ENCODE assay signal across 15 cellular contexts in genomic region chr2:116952254-116952653, GRCh38.
DNase-seq lines count a peak whose midpoint lies in the region; ATAC-seq and TF ChIP-seq lines count a peak whose summit lies in the region.
"Had no signal": no experiment of that assay in that cellular context is flagged by ENCODE, and none has a peak within 500 bp of the region (broad histone marks: within the 10 kb centered on the region; RNA-seq: fewer than 3 reads in every experiment).

No MANE protein-coding gene starts in this region.

- H3K27me3 ChIP-seq in Loucy (ENCODE audit: insufficient read depth, low read length, poor library complexity, severe bottlenecking) (no peaks in the 10 kb centered on the region), mesenchymal stem cell (ENCODE audit: control insufficient read depth in 1 of 2, insufficient read depth in 1 of 2, low read length in 2 of 2) (no peaks in the 10 kb centered on the region)
- H3K27me3 ChIP-seq: gastroesophageal sphincter had no signal

- H4K20me1 ChIP-seq in Loucy (ENCODE audit: insufficient read depth, low read length, poor library complexity, severe bottlenecking), result no peaks in the 10 kb centered on the region

- H4K91ac ChIP-seq in mesenchymal stem cell (ENCODE audit: low read length), result no peak overlapping the region

- no peak overlapping the region for H3K18ac ChIP-seq in mesenchymal stem cell (ENCODE audit: low read depth in 1 of 2, low read length in 2 of 2)

- no peak for TF ChIP-seq CTCF in Calu3 (IDR thresholded peaks at IDR 0.05; ENCODE audit: unreplicated experiment)
- peak; percentile 52 for TF ChIP-seq CTCF in Loucy (conservative IDR thresholded peaks at IDR 0.05; ENCODE audit: low read length)
- TF ChIP-seq CTCF in WTC11 (IDR thresholded peaks at IDR 0.05), result no peak

- H2AFZ ChIP-seq in Loucy (ENCODE audit: low read length), result no peak overlapping the region
- no peak overlapping the region for H2AFZ ChIP-seq in mesenchymal stem cell (ENCODE audit: low read depth, low read length)

- H3K36me3 ChIP-seq in Loucy (ENCODE audit: insufficient read depth, low read length), result no peaks in the 10 kb centered on the region
- H3K36me3 ChIP-seq in mesenchymal stem cell (ENCODE audit: control insufficient read depth in 1 of 2, insufficient read depth in 2 of 2, low read depth in 1 of 2, low read length in 2 of 2), result no peaks in the 10 kb centered on the region
- H3K36me3 ChIP-seq: gastroesophageal sphincter, HAP-1 had no signal

- H3K9ac ChIP-seq in Loucy (ENCODE audit: low read depth, low read length, poor library complexity, severe bottlenecking) (no peak overlapping the region), mesenchymal stem cell (ENCODE audit: low read length) (no peak overlapping the region)

- no peak overlapping the region for H2BK120ac ChIP-seq in mesenchymal stem cell (ENCODE audit: low read depth, low read length)

- H3K4me3 ChIP-seq in Loucy (ENCODE audit: low read length, poor library complexity, severe bottlenecking) (no peak overlapping the region), mesenchymal stem cell (ENCODE audit: insufficient read depth in 1 of 2, low read depth in 1 of 2, low read length in 2 of 2) (no peak overlapping the region)
- H3K4me3 ChIP-seq: gastroesophageal sphincter, HAP-1 had no signal

- no peak overlapping the region for H4K8ac ChIP-seq in mesenchymal stem cell (ENCODE audit: low read length)

- H3K27ac ChIP-seq in mesenchymal stem cell (ENCODE audit: low read length, poor library complexity, severe bottlenecking), result no peak overlapping the region
- H3K27ac ChIP-seq: gastroesophageal sphincter had no signal

- no peaks in the 10 kb centered on the region for H3K9me2 ChIP-seq in Loucy (replicated peaks; ENCODE audit: low read depth, low read length)

- CTCF ChIA-PET in Calu3 (lab: Charles Lee) (no interaction called here), WTC11 (lab: Charles Lee) (interaction anchor here (0.7 to 1.5 kb wide), 11 partner anchors 9 to 256 kb away, joined by 3 to 6 read pairs (median 3); no protein-coding TSS in a partner anchor)

- 34% methylated on average over 4 of the region's 4 CpGs for WGBS in mesenchymal stem cell

- POLR2A ChIA-PET in WTC11 (lab: Charles Lee), result no interaction called here

- H3K14ac ChIP-seq in mesenchymal stem cell (ENCODE audit: low read length in 2 of 2), result no peak overlapping the region

- no peaks in the 10 kb centered on the region for H3K36me3 Mint-ChIP-seq in Calu3 (ENCODE audit: insufficient read depth, unreplicated experiment)
- H3K36me3 Mint-ChIP-seq in WTC11, result peaks cover 17% of the 10 kb centered on the region

- H3K23ac ChIP-seq in mesenchymal stem cell (ENCODE audit: low read length in 2 of 2), result no peak overlapping the region

- H3K4me2 ChIP-seq in Loucy (ENCODE audit: low read depth, low read length, poor library complexity, severe bottlenecking) (no peak overlapping the region), mesenchymal stem cell (ENCODE audit: low read length, poor library complexity, severe bottlenecking) (no peak overlapping the region)

- no peak overlapping the region for H2AK5ac ChIP-seq in mesenchymal stem cell (ENCODE audit: low read length, severe bottlenecking)

- H3F3A ChIP-seq in Loucy (ENCODE audit: low read depth), result no peaks in the 10 kb centered on the region

- intact Hi-C loops in Calu3 (cut with micrococcal nuclease; ENCODE audit: unreplicated experiment), result no loop called here

- H3K4ac ChIP-seq in mesenchymal stem cell (ENCODE audit: low read depth in 1 of 2, low read length in 2 of 2), result no peak overlapping the region

- no TSS peak for BruUV-seq in Calu3 (replicated peaks; lab: Mats Ljungman, UMichigan)

- H3K27me3 Mint-ChIP-seq in Calu3 (ENCODE audit: unreplicated experiment) (no peaks in the 10 kb centered on the region), WTC11 (ENCODE audit: low read depth) (peaks cover 2% of the 10 kb centered on the region; the same call in 1 of the 2 replicates)

- no peaks in the 10 kb centered on the region for H3K79me1 ChIP-seq in mesenchymal stem cell (replicated peaks; ENCODE audit: low read length, poor library complexity, severe bottlenecking)

- no peak overlapping the region for H2BK15ac ChIP-seq in mesenchymal stem cell (ENCODE audit: low read depth, poor library complexity, severe bottlenecking)

- no peaks in the 10 kb centered on the region for H3K79me2 ChIP-seq in Loucy (ENCODE audit: insufficient read depth, low read length)

- no peak overlapping the region for H2BK12ac ChIP-seq in mesenchymal stem cell (ENCODE audit: low read length in 2 of 2)

- peak; percentile 2 for DNase-seq in Calu3
- no peak for DNase-seq in WTC11 (ENCODE audit: low spot score)
- DNase-seq in mesenchymal stem cell, result peak; percentile 1
- DNase-seq in NCI-H2171 treated with DMSO at 0.1 percent for 48 hours (lab: John Stamatoyannopoulos, UW), result no peak
- no peak for DNase-seq in NCI-H1694 (lab: John Stamatoyannopoulos, UW)
- DNase-seq in DMS79 treated with DMSO at 0.1 percent for 48 hours (lab: John Stamatoyannopoulos, UW), result no peak
- DNase-seq: activated CD8-positive, alpha-beta memory T cell treated with anti-CD3 and anti-CD28 coated beads, Interleukin-2, amount 50 U/mL, for 48 hours; left cardiac atrium; NCI-H2107; nucleus accumbens; RPMI8226 had no signal

- H3K9me3 Mint-ChIP-seq in Calu3 (ENCODE audit: low read depth, unreplicated experiment) (peaks cover 10% of the 10 kb centered on the region), WTC11 (peaks cover 23% of the 10 kb centered on the region)

- H3K27ac Mint-ChIP-seq in Calu3 (ENCODE audit: unreplicated experiment) (no peak overlapping the region), WTC11 (no peak overlapping the region)

- H3K4me1 Mint-ChIP-seq in Calu3 (ENCODE audit: low read depth, unreplicated experiment) (no peaks in the 10 kb centered on the region), WTC11 (no peaks in the 10 kb centered on the region; the same call in 1 of the 2 replicates)

- ATAC-seq in WTC11 (peak; percentile 82), HG02588 (IDR thresholded peaks at IDR 0.05; ENCODE audit: unreplicated experiment) (no peak)
- ATAC-seq: gastroesophageal sphincter, left cardiac atrium had no signal

- no peaks in the 10 kb centered on the region for H3K9me3 ChIP-seq in Loucy (ENCODE audit: insufficient read depth, low read depth, low read length)
- peaks cover 43% of the 10 kb centered on the region for H3K9me3 ChIP-seq in mesenchymal stem cell (ENCODE audit: control insufficient read depth, low read length)
- H3K9me3 ChIP-seq: gastroesophageal sphincter, HAP-1 had no signal

- H3K4me1 ChIP-seq in Loucy (ENCODE audit: insufficient read depth, low read length, poor library complexity, severe bottlenecking), result no peaks in the 10 kb centered on the region
- H3K4me1 ChIP-seq in mesenchymal stem cell (ENCODE audit: control insufficient read depth, insufficient read depth, low read depth, low read length), result no peaks in the 10 kb centered on the region
- H3K4me1 ChIP-seq: gastroesophageal sphincter, HAP-1 had no signal

- H3K4me3 Mint-ChIP-seq in Calu3 (ENCODE audit: low read depth, unreplicated experiment) (no peak overlapping the region), WTC11 (no peak overlapping the region)

- no peak overlapping the region for H2BK5ac ChIP-seq in mesenchymal stem cell (ENCODE audit: low read depth, low read length, poor library complexity, severe bottlenecking)

TF ChIP-seq in WTC11, 78 proteins besides CTCF, POLR2A, EP300 and RAD21 (continues in another document):
- TF ChIP-seq GABPB1 (CRISPR knock-in tag; IDR thresholded peaks at IDR 0.05), result no peak
- no peak for TF ChIP-seq PRRX2 (CRISPR knock-in tag; IDR thresholded peaks at IDR 0.05)
- TF ChIP-seq ZNF138 (CRISPR knock-in tag; conservative IDR thresholded peaks at IDR 0.05), result no peak
- no peak for TF ChIP-seq SOX15 (CRISPR knock-in tag; IDR thresholded peaks at IDR 0.05)
- TF ChIP-seq ZNF263 (CRISPR knock-in tag; IDR thresholded peaks at IDR 0.05; ENCODE audit: low read depth), result no peak
- no peak for TF ChIP-seq ATF1 (CRISPR knock-in tag; IDR thresholded peaks at IDR 0.05)
- no peak for TF ChIP-seq NR2C2 (CRISPR knock-in tag; IDR thresholded peaks at IDR 0.05)
- no peak for TF ChIP-seq CREM (CRISPR knock-in tag; IDR thresholded peaks at IDR 0.05)
- no peak for TF ChIP-seq ETV6 (CRISPR knock-in tag; IDR thresholded peaks at IDR 0.05)
- no peak for TF ChIP-seq IRF1 (CRISPR knock-in tag; IDR thresholded peaks at IDR 0.05)

Comparison
In these comparisons a context has a peak if more than half of its experiments do, and no peak if none do; other contexts are left out.
1. DNase-seq: peak in Calu3 (single experiment) and mesenchymal stem cell (single experiment); none in WTC11 (single experiment), NCI-H2171 treated with DMSO at 0.1 percent for 48 hours (single experiment), NCI-H1694 (single experiment) and DMS79 treated with DMSO at 0.1 percent for 48 hours (single experiment).